In genomic region chr10:64041185-64041988, GRCh38 we compare ENCODE assay signal across 7 cellular contexts.
A peak's percentile ranks its signal among the peaks of the same experiment; 100 is the strongest.
DNase-seq lines count a peak whose midpoint lies in the region; ATAC-seq and TF ChIP-seq lines count a peak whose summit lies in the region.

No MANE protein-coding gene starts in this region.

- ATAC-seq in HG02763 (IDR thresholded peaks at IDR 0.05; ENCODE audit: unreplicated experiment), result peak; percentile 93

- no peaks in the 10 kb centered on the region for H3K36me3 ChIP-seq in skeletal muscle satellite cell (ENCODE audit: insufficient read depth, low read length)

- TF ChIP-seq CTCF in GM13976 (IDR thresholded peaks at IDR 0.05; ENCODE audit: borderline replicate concordance, control extremely low read depth, extremely low read depth, insufficient read depth, missing control alignments), result peak; percentile 100

- no peaks in the 10 kb centered on the region for H3K4me1 ChIP-seq in skeletal muscle satellite cell (ENCODE audit: control insufficient read depth, insufficient read depth, low read length)

- H3K27me3 ChIP-seq in skeletal muscle satellite cell (ENCODE audit: control insufficient read depth, insufficient read depth, low read length), result peaks cover 19% of the 10 kb centered on the region

- H3K4me2 ChIP-seq in skeletal muscle satellite cell (ENCODE audit: low read length), result peak overlapping the region; percentile 74

- H3K9ac ChIP-seq in skeletal muscle satellite cell (ENCODE audit: low read depth, low read length), result no peak overlapping the region

- peak; percentile 81 for DNase-seq in GM13976 (ENCODE audit: low spot score)
- DNase-seq in NCI-H1436 treated with DMSO at 0.1 percent for 48 hours (lab: John Stamatoyannopoulos, UW), result peak; percentile 2
- peak; percentile 43 for DNase-seq in T1000 (lab: John Stamatoyannopoulos, UW)
- DNase-seq in astrocyte of the hippocampus (ENCODE audit: low read depth, low spot score), result peak; percentile 81
- DNase-seq in hypothalamus (lab: John Stamatoyannopoulos, UW), result peak in 38 of 51 donors; percentile 8 to 74 (median 38)

- in situ Hi-C loops in GM13976 (cut with MboI; ENCODE audit: low sequenced_read_pairs, unreplicated experiment), result no loop called here

- peak overlapping the region; percentile 58 for H3K4me3 ChIP-seq in skeletal muscle satellite cell (ENCODE audit: low read length)

- no peaks in the 10 kb centered on the region for H3K9me3 ChIP-seq in skeletal muscle satellite cell (replicated peaks; ENCODE audit: low read length)

Comparison
In these comparisons a context has a peak if more than half of its experiments do, and no peak if none do; other contexts are left out.
1. Peak in every context shown above with its lines: DNase-seq, ATAC-seq and H3K4me3 ChIP-seq.
2. DNase-seq: peak in every context shown above with its lines; median percentile 81 in GM13976; 81 in astrocyte of the hippocampus; 43 in T1000; 38 in hypothalamus; 2 in NCI-H1436 treated with DMSO at 0.1 percent for 48 hours.